ENCODE assay signal across 7 cellular contexts in genomic region chr1:204605791-204606190, GRCh38.
"Had no signal": no experiment of that assay in that cellular context is flagged by ENCODE, and none has a peak within 500 bp of the region (broad histone marks: within the 10 kb centered on the region; RNA-seq: fewer than 3 reads in every experiment).

No MANE protein-coding gene starts in this region.

- H3K9me3 Mint-ChIP-seq: H9, IgD-negative memory B cell had no signal

- H3K27ac Mint-ChIP-seq: H9, IgD-negative memory B cell had no signal

- H3K4me3 Mint-ChIP-seq: H9, IgD-negative memory B cell had no signal

- H3K4me1 Mint-ChIP-seq: IgD-negative memory B cell had no signal

- FAIRE-seq: H54, HTR-8/SVneo had no signal

- DNase-seq: GOT3, H9, HCEC 1CT, KBM-7 had no signal
